ENCODE assay signal across 18 cellular contexts in genomic region chr4:158758142-158758541, GRCh38.
"Had no signal": no experiment of that assay in that cellular context is flagged by ENCODE, and none has a peak within 500 bp of the region (broad histone marks: within the 10 kb centered on the region; RNA-seq: fewer than 3 reads in every experiment).

No MANE protein-coding gene starts in this region.

- H3K27me3 ChIP-seq: hepatocyte, upper lobe of left lung had no signal

- H3K36me3 ChIP-seq: left ventricle myocardium inferior, upper lobe of left lung had no signal

- H3K4me1 ChIP-seq: left ventricle myocardium inferior had no signal

- H3K9me3 ChIP-seq: upper lobe of left lung had no signal

- H3K4me2 ChIP-seq: hepatocyte had no signal

- DNase-seq: activated CD4-positive, alpha-beta T cell treated with anti-CD3 and anti-CD28 coated beads, Interleukin-2, amount 50 U/mL, for 1 hour; activated CD4-positive, CD25-positive, alpha-beta regulatory T cell treated with anti-CD3 and anti-CD28 coated beads, Interleukin-2, amount 50 U/mL, for 72 hours; activated T-cell treated with anti-CD3 and anti-CD28 coated beads, Interleukin-2, amount 50 U/mL, for 24 hours; endodermal cell; glutamatergic neuron; immature natural killer cell; kidney glomerular epithelial cell; left ventricle myocardium inferior; naive thymus-derived CD8-positive, alpha-beta T cell; stimulated activated CD4-positive, alpha-beta T cell treated with anti-CD3 and anti-CD28 coated beads, Interleukin-4, amount 100 ng/mL, for 4 hours; stimulated activated naive CD8-positive, alpha-beta T cell treated with anti-CD3 and anti-CD28 coated beads, Interleukin-15, Interleukin-2, amounts not matched to agents 100 U/mL and 50 U/mL, for 24 hours; T-cell; upper lobe of left lung had no signal

- H3K4me3 ChIP-seq: coronary artery, hepatocyte, left ventricle myocardium inferior, upper lobe of left lung had no signal

- H3K79me2 ChIP-seq: hepatocyte had no signal

- ATAC-seq: activated naive CD4-positive, alpha-beta T cell treated with anti-CD3 and anti-CD28 coated beads, Interleukin-2, amount 50 U/mL, for 72 hours; activated T-helper 17 cell treated with anti-CD3 and anti-CD28 coated beads, Interleukin-2, amount 50 U/mL, for 72 hours; naive thymus-derived CD8-positive, alpha-beta T cell; stimulated activated naive CD8-positive, alpha-beta T cell treated with anti-CD3 and anti-CD28 coated beads, Interleukin-15, Interleukin-2, amounts not matched to agents 100 U/mL and 50 U/mL, for 24 hours; T-cell had no signal

- H2AFZ ChIP-seq: hepatocyte had no signal

- H3K27ac ChIP-seq: coronary artery, hepatocyte, left ventricle myocardium inferior, upper lobe of left lung, VCaP had no signal
